ENCODE assay signal across 35 cellular contexts in the genomic region with DNA sequence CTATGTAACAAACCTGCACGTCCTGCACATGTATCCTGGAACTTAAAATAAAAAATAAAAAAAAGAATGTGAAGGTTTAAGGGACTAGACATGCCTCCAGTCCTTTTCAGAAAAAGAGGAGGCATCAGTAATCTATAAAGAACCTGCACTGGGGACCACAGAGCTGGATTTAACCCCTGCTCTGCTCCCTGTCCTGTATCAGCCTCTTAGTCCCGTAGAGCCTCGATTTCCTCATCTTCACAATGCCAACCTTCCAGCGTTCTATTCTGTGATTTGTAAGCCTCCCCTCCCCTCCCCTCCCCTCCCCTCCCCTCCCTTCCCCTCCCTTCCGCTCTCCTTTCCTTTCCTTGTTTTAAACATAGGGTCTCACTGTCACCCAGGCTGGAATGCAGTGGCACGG.
"Had no signal": no experiment of that assay in that cellular context is flagged by ENCODE, and none has a peak within 500 bp of the region (broad histone marks: within the 10 kb centered on the region; RNA-seq: fewer than 3 reads in every experiment).

No MANE protein-coding gene starts in this region.

- DNase-seq: Karpas-422, Kasumi-1, MG63, MM.1S, MV-4-11, NCI-H1048, NCI-H1092, NCI-H1092 treated with DMSO at 0.1 percent for 48 hours, NCI-H1105, NCI-H1105 treated with DMSO at 0.1 percent for 48 hours, NCI-H1417, NCI-H1417 treated with DMSO at 0.1 percent for 48 hours, NCI-H1436, NCI-H1436 treated with DMSO at 0.1 percent for 48 hours, NCI-H146, NCI-H1694, NCI-H1694 treated with DMSO at 0.1 percent for 48 hours, NCI-H187, NCI-H187 treated with DMSO at 0.1 percent for 48 hours, NCI-H1930, NCI-H2029, NCI-H2029 treated with DMSO at 0.1 percent for 48 hours, NCI-H2081, NCI-H2081 treated with DMSO at 0.1 percent for 48 hours, NCI-H2107, NCI-H2171, NCI-H2171 treated with DMSO at 0.1 percent for 48 hours, NCI-H2227 treated with DMSO at 0.1 percent for 48 hours, NCI-H226, NCI-H345, NCI-H446, NCI-H446 treated with DMSO at 0.1 percent for 48 hours, NCI-H510A, NCI-H510A treated with DMSO at 0.1 percent for 48 hours, NCI-H524 had no signal

- H3K4me3 ChIP-seq: MG63 had no signal

- H3K36me3 ChIP-seq: MG63 had no signal

- H3K27me3 ChIP-seq: MG63 had no signal
